ENCODE assay signal across 23 cellular contexts in the genomic region with DNA sequence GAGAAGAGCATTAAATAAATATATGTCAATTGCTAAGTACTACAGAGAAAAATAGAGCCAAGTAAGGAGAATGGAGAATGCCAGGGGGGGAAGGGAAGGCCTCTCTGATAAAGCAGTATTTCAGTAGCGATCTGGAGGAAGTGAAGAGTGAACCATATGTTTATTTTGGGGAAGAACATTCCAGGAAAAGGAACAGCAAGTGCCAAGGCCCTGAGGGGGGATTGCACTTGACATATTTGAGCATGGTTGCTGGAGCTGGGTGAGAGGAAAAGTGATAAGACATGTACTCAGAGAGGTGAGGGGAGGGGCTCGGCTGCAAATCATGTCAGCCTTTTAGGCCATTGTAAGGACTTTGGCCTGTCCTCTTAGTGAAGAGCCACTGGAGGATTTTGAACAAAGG. TPM values are rescaled to one million over a fixed set of nuclear protein-coding genes. Genes with fewer than 3 reads are reported as not detected.
DNase-seq lines count a peak whose midpoint lies in the region; ATAC-seq, FAIRE-seq and TF ChIP-seq lines count a peak whose summit lies in the region.
"Had no signal": no experiment of that assay in that cellular context is flagged by ENCODE, and none has a peak within 500 bp of the region (broad histone marks: within the 10 kb centered on the region; RNA-seq: fewer than 3 reads in every experiment).

No MANE protein-coding gene starts in this region.

- TF ChIP-seq POLR2A in K562 (conservative IDR thresholded peaks at IDR 0.05): no peak
- no peak for TF ChIP-seq POLR2A in thyroid gland (IDR thresholded peaks at IDR 0.05)
- no peak for TF ChIP-seq POLR2A in uterus (IDR thresholded peaks at IDR 0.05)

- H3K4me2 ChIP-seq in GM23338: no peak overlapping the region
- H3K4me2 ChIP-seq in K562 (ENCODE audit: insufficient read depth, low read length): no peak overlapping the region

- no peaks in the 10 kb centered on the region for H4K20me1 ChIP-seq in GM23338 (replicated peaks; ENCODE audit: insufficient read depth)
- H4K20me1 ChIP-seq in K562 (replicated peaks; ENCODE audit: control insufficient read depth, insufficient read depth, low read length): no peaks in the 10 kb centered on the region

- TF ChIP-seq EP300 in K562 (IDR thresholded peaks at IDR 0.05; ENCODE audit: low read length): no peak

- H3K79me2 ChIP-seq in GM23338 (replicated peaks; ENCODE audit: insufficient read depth): no peaks in the 10 kb centered on the region
- H3K79me2 ChIP-seq in K562 (ENCODE audit: control insufficient read depth, insufficient read depth, low read length): no peaks in the 10 kb centered on the region

- H3K27me3 ChIP-seq in GM23338 (ENCODE audit: insufficient read depth): no peaks in the 10 kb centered on the region
- H3K27me3 ChIP-seq in K562 (ENCODE audit: control insufficient read depth in 2 of 2, insufficient read depth in 2 of 2, low read length in 2 of 2): no peaks in the 10 kb centered on the region
- no peaks in the 10 kb centered on the region for H3K27me3 ChIP-seq in thyroid gland
- H3K27me3 ChIP-seq in uterus: no peaks in the 10 kb centered on the region

- H3K27ac Mint-ChIP-seq in GM23338: no peak overlapping the region
- H3K27ac Mint-ChIP-seq: CD4-positive, alpha-beta memory T cell; HFFc6 had no signal

- BruUV-seq in K562 (replicated peaks; lab: Mats Ljungman, UMichigan): no TSS peak

- H3K9me2 ChIP-seq in GM23338 (ENCODE audit: insufficient read depth): no peaks in the 10 kb centered on the region

- H3K9me1 ChIP-seq in K562 (ENCODE audit: control insufficient read depth, insufficient read depth, low read length): no peaks in the 10 kb centered on the region

- 0% methylated on average over 2 of the region's 2 CpGs for WGBS in K562 (ENCODE audit: insufficient coverage, low coverage, missing lambda C conversion rate)
- WGBS in thyroid gland, 2 donors: 25 to 29% methylated on average over 2 of the region's 2 CpGs

- ATAC-seq in GM23338 (no peak), K562 (no peak), HG03095 (IDR thresholded peaks at IDR 0.05; ENCODE audit: unreplicated experiment) (no peak)

- H3K4me3 ChIP-seq in GM23338 (no peak overlapping the region), K562 (no peak overlapping the region), thyroid gland (replicated peaks in 1 of 3) (no peak overlapping the region), uterus (no peak overlapping the region)
- H3K4me3 ChIP-seq: GM23248, HAP-1 had no signal

- H3K36me3 ChIP-seq in GM23338 (ENCODE audit: insufficient read depth) (no peaks in the 10 kb centered on the region), K562 (ENCODE audit: control insufficient read depth, insufficient read depth, low read length) (no peaks in the 10 kb centered on the region), thyroid gland (no peaks in the 10 kb centered on the region), uterus (no peaks in the 10 kb centered on the region)
- H3K36me3 ChIP-seq: HAP-1 had no signal

- POLR2A ChIA-PET in K562 (lab: Yijun Ruan, JAX): no interaction called here

- H3K4me1 ChIP-seq in GM23338 (ENCODE audit: insufficient read depth) (no peaks in the 10 kb centered on the region; the same call in 1 of the 2 replicates), K562 (replicated peaks in 1 of 2; ENCODE audit: control insufficient read depth in 2 of 2, insufficient read depth in 2 of 2, low read length in 2 of 2) (no peaks in the 10 kb centered on the region), thyroid gland (peaks cover 31 to 43% of the 10 kb centered on the region in 2 donors), uterus (no peaks in the 10 kb centered on the region)
- H3K4me1 ChIP-seq: HAP-1 had no signal

- H3K9me3 Mint-ChIP-seq in GM23338: peaks cover 27% of the 10 kb centered on the region

- H3K9me3 ChIP-seq in K562 (replicated peaks; ENCODE audit: control insufficient read depth, insufficient read depth, low read depth, low read length) (no peaks in the 10 kb centered on the region), thyroid gland (no peaks in the 10 kb centered on the region), uterus (no peaks in the 10 kb centered on the region)
- H3K9me3 ChIP-seq: HAP-1 had no signal

- H3K4me1 Mint-ChIP-seq in GM23338: peaks cover 7% of the 10 kb centered on the region
- H3K4me1 Mint-ChIP-seq: CD4-positive, alpha-beta memory T cell had no signal

- peaks cover 2% of the 10 kb centered on the region for H3K27me3 Mint-ChIP-seq in GM23338 (ENCODE audit: insufficient read depth, low read depth, poor library complexity)

- H2AFZ ChIP-seq in GM23338 (no peak overlapping the region), K562 (ENCODE audit: low read depth, low read length) (no peak overlapping the region)
- H2AFZ ChIP-seq: GM23248 had no signal

- no peak overlapping the region for H3K27ac ChIP-seq in GM23338 (ENCODE audit: low read depth)
- no peak overlapping the region for H3K27ac ChIP-seq in K562 (ENCODE audit: extremely low read depth, low read depth, low read length)
- H3K27ac ChIP-seq in thyroid gland: peak overlapping the region; percentile 84 to 97 (median 95)
- H3K27ac ChIP-seq in uterus: no peak overlapping the region
- H3K27ac ChIP-seq: GM23248 had no signal

- in situ Hi-C loops in K562 (cut with MboI): no loop called here

- intact Hi-C loops in K562 (cut with micrococcal nuclease) (no loop called here), thyroid gland (cut with DNase I) (no loop called here), uterus (cut with DNase I; ENCODE audit: low total_unique reads) (no loop called here)

- FAIRE-seq in K562 (lab: Jason Lieb, UNC): no peak
- FAIRE-seq: G401.6, GM12892, GM19239, H54 had no signal

- no peak overlapping the region for H3K9ac ChIP-seq in K562 (ENCODE audit: insufficient read depth in 1 of 2, low read depth in 2 of 2, low read length in 2 of 2)
- H3K9ac ChIP-seq: GM23248 had no signal

- TF ChIP-seq RAD21 in K562 (CRISPR knock-in tag; conservative IDR thresholded peaks at IDR 0.05 in 1 of 2, IDR thresholded peaks at IDR 0.05 in 1 of 2): no peak

- CTCF ChIA-PET in K562 (lab: Yijun Ruan, JAX; ENCODE audit: low intra/inter-chr PET ratio): interaction anchor here (0.6 kb wide), 1 partner anchor 240 kb away, joined by 3 read pairs; no protein-coding TSS in a partner anchor

- no peaks in the 10 kb centered on the region for H3F3A ChIP-seq in GM23338 (replicated peaks; ENCODE audit: low read depth)

- H3K4me3 Mint-ChIP-seq in GM23338: no peak overlapping the region
- H3K4me3 Mint-ChIP-seq: CD4-positive, alpha-beta memory T cell; HFFc6 had no signal

- DNase-seq in GM23338 (ENCODE audit: low spot score) (peak; percentile 2), OCI-M1 (lab: John Stamatoyannopoulos, UW) (peak; percentile 40), K562 (ENCODE audit: extremely low read depth in 1 of 4, low spot score in 3 of 4) (no peak), thyroid gland (peak; percentile 71 to 73), uterus (no peak), NCI-H2227 (lab: John Stamatoyannopoulos, UW; ENCODE audit: unreplicated experiment) (no peak)
- DNase-seq: C1 segment of cervical spinal cord; Calu3; CD4-positive, alpha-beta memory T cell; COR-L47; DMS153; DND-41; GM23248; HFFc6 had no signal

- no peak for TF ChIP-seq CTCF in GM23338 (conservative IDR thresholded peaks at IDR 0.05; ENCODE audit: low read depth in 2 of 2)
- TF ChIP-seq CTCF in K562 (IDR thresholded peaks at IDR 0.05 in 2 of 3, conservative IDR thresholded peaks at IDR 0.05 in 1 of 3; ENCODE audit: insufficient read depth in 2 of 3, low read depth in 1 of 3, low read length in 3 of 3): no peak
- TF ChIP-seq CTCF in thyroid gland (IDR thresholded peaks at IDR 0.05): no peak
- no peak for TF ChIP-seq CTCF in uterus (IDR thresholded peaks at IDR 0.05)

- peaks cover 10% of the 10 kb centered on the region; the same call in 2 of the 3 replicates for H3K36me3 Mint-ChIP-seq in GM23338 (ENCODE audit: low read depth)
- H3K36me3 Mint-ChIP-seq: CD4-positive, alpha-beta memory T cell had no signal

RNA-seq across cellular contexts. Expression of gene WDR87, which starts 30.3 kb away (rescaled TPM):
- not detected in 2 replicates for total RNA-seq in GM23338 (2014; rRNA removed; shearing (Covaris generic))
- polyA plus RNA-seq in GM23338 (2016; fragmentation: Nextera tagmentation; extraction: Ambion mirVana): 0.02 TPM in 1 of 2 replicates, not detected in the other
- not detected in 2 replicates for total RNA-seq in K562 (2011; cell fraction: chromatin; rRNA removed; ENCODE audit: low replicate concordance)
- not detected in 2 replicates for total RNA-seq in K562 (2011; cell fraction: nucleolus; rRNA removed)
- not detected in 2 replicates for total RNA-seq in K562 (2011; cell fraction: nucleoplasm; rRNA removed)
- total RNA-seq in K562 (2014; rRNA removed): not detected in 2 replicates
- not detected in 2 replicates for total RNA-seq in K562 (2014; rRNA removed; fragmentation: Illumina TruSeq; extraction: Trizol)
- not detected in 2 replicates for total RNA-seq in K562 (2015; rRNA removed; fragmentation: Illumina TruSeq; extraction: Trizol)
- total RNA-seq in K562 (2021): not detected in 2 replicates
- not detected in 2 replicates for polyA plus RNA-seq in K562 (2011; rRNA removed)
- not detected in 2 replicates for polyA plus RNA-seq in K562 (2011; cell fraction: cytosol; rRNA removed)
- not detected in 2 replicates for polyA plus RNA-seq in K562 (2011; cell fraction: nucleus; rRNA removed)
- polyA plus RNA-seq in K562 (2012): not detected in 2 replicates
- not detected in 2 replicates for polyA plus RNA-seq in K562 (2014; fragmentation: Illumina TruSeq; extraction: Trizol)
- not detected for polyA plus RNA-seq in K562 (2014; fragmentation: Nextera tagmentation; extraction: Ambion mirVana)
- polyA plus RNA-seq in K562 (2014; rRNA removed): not detected in 2 replicates
- polyA minus RNA-seq in K562 (2011; rRNA and poly(A)+ RNA removed): not detected in 2 replicates
- polyA minus RNA-seq in K562 (2011; cell fraction: cytosol; rRNA and poly(A)+ RNA removed): not detected in 2 replicates
- not detected in 2 replicates for polyA minus RNA-seq in K562 (2011; cell fraction: nucleus; rRNA and poly(A)+ RNA removed)
- total RNA-seq in thyroid gland: under 1 TPM in 1 of 4 donors, not detected in 3; under 0.01 TPM
- total RNA-seq in uterus: not detected
- total RNA-seq: A172; A673; Calu3; CD4-positive, alpha-beta memory T cell; GM23248; HFFc6 had no signal
- polyA plus RNA-seq: BJ; CD4-positive, alpha-beta memory T cell; GM23248 had no signal

RNA-seq across cellular contexts. Expression of gene SIPA1L3, which starts 31.0 kb away (rescaled TPM):
- total RNA-seq in GM23338 (2014; rRNA removed; shearing (Covaris generic)): 42.3 and 54.1 TPM in 2 replicates
- polyA plus RNA-seq in GM23338 (2016; fragmentation: Nextera tagmentation; extraction: Ambion mirVana) (7.6 and 15.7 TPM in 2 replicates), K562 (2011; rRNA removed) (1.8 and 2.2 TPM in 2 replicates), K562 (2014; fragmentation: Illumina TruSeq; extraction: Trizol) (1.4 and 2.2 TPM in 2 replicates), K562 (2014; fragmentation: Nextera tagmentation; extraction: Ambion mirVana) (under 1 TPM; 0.01 to 0.15 TPM), K562 (2014; rRNA removed) (2.7 and 2.9 TPM in 2 replicates)
- 31.3 and 58.0 TPM in 2 replicates for total RNA-seq in K562 (2011; cell fraction: chromatin; rRNA removed; ENCODE audit: low replicate concordance)
- total RNA-seq in K562 (2011; cell fraction: nucleolus; rRNA removed): 17.1 and 18.8 TPM in 2 replicates
- total RNA-seq in K562 (2011; cell fraction: nucleoplasm; rRNA removed): 26.0 and 31.7 TPM in 2 replicates
- total RNA-seq in K562 (2014; rRNA removed) (2.8 and 3.7 TPM in 2 replicates), K562 (2014; rRNA removed; fragmentation: Illumina TruSeq; extraction: Trizol) (4.0 and 4.6 TPM in 2 replicates), K562 (2015; rRNA removed; fragmentation: Illumina TruSeq; extraction: Trizol) (2.5 and 7.3 TPM in 2 replicates), K562 (2021) (6.1 and 8.3 TPM in 2 replicates), thyroid gland (100 to 1,000 TPM in 3 of 4 donors, 10 to 100 TPM in 1; 39.4 to 130 (median 116) TPM), uterus (10 to 100 TPM; 11.5 to 41.8 (median 21.5) TPM)
- 1.1 and 1.9 TPM in 2 replicates for polyA plus RNA-seq in K562 (2011; cell fraction: cytosol; rRNA removed)
- 6.2 and 8.2 TPM in 2 replicates for polyA plus RNA-seq in K562 (2011; cell fraction: nucleus; rRNA removed)
- 2.1 and 2.6 TPM in 2 replicates for polyA plus RNA-seq in K562 (2012)
- polyA minus RNA-seq in K562 (2011; rRNA and poly(A)+ RNA removed): 7.0 and 25.8 TPM in 2 replicates
- polyA minus RNA-seq in K562 (2011; cell fraction: cytosol; rRNA and poly(A)+ RNA removed): 4.3 and 8.8 TPM in 2 replicates
- polyA minus RNA-seq in K562 (2011; cell fraction: nucleus; rRNA and poly(A)+ RNA removed): 6.1 and 12.0 TPM in 2 replicates

Comparison
In these comparisons a context has a peak if more than half of its experiments do, and no peak if none do; other contexts are left out.
1. DNase-seq: peak in GM23338 (single experiment), OCI-M1 (single experiment) and thyroid gland (2 of 2); none in K562 (0 of 4), uterus (0 of 2) and NCI-H2227 (single experiment).
2. H3K27ac ChIP-seq: peak in thyroid gland (3 of 3); none in GM23338 (single experiment), K562 (single experiment) and uterus (0 of 2).